ENCODE assay signal across 32 cellular contexts in genomic region chr2:241988146-241988545, GRCh38.
"Had no signal": no experiment of that assay in that cellular context is flagged by ENCODE, and none has a peak within 500 bp of the region (broad histone marks: within the 10 kb centered on the region; RNA-seq: fewer than 3 reads in every experiment).

No MANE protein-coding gene starts in this region.

- H3K4me1 Mint-ChIP-seq: brain had no signal

- H3K4me3 ChIP-seq: ascending aorta, breast epithelium, cardiac muscle cell, esophagus squamous epithelium, gastroesophageal sphincter had no signal

- H3K4me3 Mint-ChIP-seq: activated B cell treated with CpG ODN at 0.5 μM for 24 hours; activated CD8-positive, alpha-beta T cell treated with anti-CD3 and anti-CD28 coated beads for 36 hours; activated naive CD4-positive, alpha-beta T cell treated with anti-CD3 and anti-CD28 coated beads, Interleukin-2, amount 50 U/mL, for 24 hours; activated naive CD8-positive, alpha-beta T cell treated with anti-CD3 and anti-CD28 coated beads, Interleukin-2, amount 10 ng/mL, durations not matched to agents 7 days and 5 days; activated T-cell treated with anti-CD3 and anti-CD28 coated beads, Interleukin-2, amount 50 U/mL, for 4 hours; activated T-helper 17 cell treated with anti-CD3 and anti-CD28 coated beads, Interleukin-2, amount 50 U/mL, for 72 hours; brain; central memory CD8-positive, alpha-beta T cell; effector memory CD8-positive, alpha-beta T cell; T-helper 17 cell; T-helper 2 cell treated with Interferon-gamma antibody and Interleukin-4, amounts not matched to agents 5 μg/mL and 100 μg/mL, for 36 hours had no signal

- DNase-seq: activated B cell treated with CpG ODN at 0.5 μM for 24 hours; activated CD4-positive, alpha-beta T cell treated with anti-CD3 and anti-CD28 coated beads for 48 hours; activated CD4-positive, alpha-beta T cell treated with anti-CD3 and anti-CD28 coated beads, Interleukin-2, amount 50 U/mL, for 1 hour; activated CD4-positive, alpha-beta T cell treated with anti-CD3 and anti-CD28 coated beads, Interleukin-2, amount 50 U/mL, for 48 hours; activated CD8-positive, alpha-beta memory T cell treated with anti-CD3 and anti-CD28 coated beads for 24 hours; activated CD8-positive, alpha-beta T cell treated with anti-CD3 and anti-CD28 coated beads for 36 hours; activated effector memory CD4-positive, alpha-beta T cell treated with Interleukin-2 at 50 U/mL for 16 hours; activated gamma-delta T cell treated with Interleukin-2 at 50 U/mL for 16 hours; activated naive CD4-positive, alpha-beta T cell treated with Interleukin-2 at 50 U/mL for 16 hours; activated naive CD8-positive, alpha-beta T cell treated with anti-CD3 and anti-CD28 coated beads, Interleukin-2, amount 10 ng/mL, durations not matched to agents 7 days and 5 days; activated T-cell treated with anti-CD3 and anti-CD28 coated beads, Interleukin-2, amount 50 U/mL, for 4 hours; cortex of kidney; dermis blood vessel endothelial cell; effector CD4-positive, alpha-beta T cell; effector memory CD8-positive, alpha-beta T cell; esophagus squamous epithelium; foreskin melanocyte; T-helper 1 cell; T-helper 17 cell; T1000; WERI-Rb-1 had no signal

- H3K36me3 ChIP-seq: ascending aorta, breast epithelium, cardiac muscle cell, esophagus squamous epithelium, gastroesophageal sphincter, WERI-Rb-1 had no signal

- H3K9me3 ChIP-seq: ascending aorta, breast epithelium, esophagus squamous epithelium, gastroesophageal sphincter had no signal

- H3K27ac ChIP-seq: ascending aorta, breast epithelium, cardiac muscle cell, epithelial cell of prostate, esophagus squamous epithelium, gastroesophageal sphincter, WERI-Rb-1 had no signal

- H3K27me3 Mint-ChIP-seq: activated B cell treated with CpG ODN at 0.5 μM for 24 hours; activated CD8-positive, alpha-beta T cell treated with anti-CD3 and anti-CD28 coated beads for 36 hours; activated naive CD4-positive, alpha-beta T cell treated with anti-CD3 and anti-CD28 coated beads, Interleukin-2, amount 50 U/mL, for 24 hours; activated naive CD8-positive, alpha-beta T cell treated with anti-CD3 and anti-CD28 coated beads, Interleukin-2, amount 10 ng/mL, durations not matched to agents 7 days and 5 days; activated T-helper 17 cell treated with anti-CD3 and anti-CD28 coated beads, Interleukin-2, amount 50 U/mL, for 72 hours; central memory CD8-positive, alpha-beta T cell; effector memory CD8-positive, alpha-beta T cell; T-helper 17 cell had no signal

- H3K36me3 Mint-ChIP-seq: activated naive CD4-positive, alpha-beta T cell treated with anti-CD3 and anti-CD28 coated beads, Interleukin-2, amount 50 U/mL, for 24 hours; brain had no signal

- H3K9me3 Mint-ChIP-seq: activated B cell treated with CpG ODN at 0.5 μM for 24 hours; activated CD8-positive, alpha-beta T cell treated with anti-CD3 and anti-CD28 coated beads for 36 hours; activated naive CD4-positive, alpha-beta T cell treated with anti-CD3 and anti-CD28 coated beads, Interleukin-2, amount 50 U/mL, for 24 hours; activated T-cell treated with anti-CD3 and anti-CD28 coated beads, Interleukin-2, amount 50 U/mL, for 4 hours; activated T-helper 17 cell treated with anti-CD3 and anti-CD28 coated beads, Interleukin-2, amount 50 U/mL, for 72 hours; central memory CD8-positive, alpha-beta T cell had no signal

- H3K27me3 ChIP-seq: ascending aorta, breast epithelium, cardiac muscle cell, esophagus squamous epithelium had no signal

- ATAC-seq: activated CD4-positive, CD25-positive, alpha-beta regulatory T cell treated with anti-CD3 and anti-CD28 coated beads, Interleukin-2, amount 50 U/mL, for 24 hours; activated CD8-positive, alpha-beta T cell treated with anti-CD3 and anti-CD28 coated beads for 36 hours; activated T-cell treated with anti-CD3 and anti-CD28 coated beads, Interleukin-2, amount 50 U/mL, for 4 hours; activated T-helper 17 cell treated with anti-CD3 and anti-CD28 coated beads, Interleukin-2, amount 50 U/mL, for 72 hours; effector memory CD8-positive, alpha-beta T cell; gastroesophageal sphincter; T-helper 17 cell had no signal

- H3K27ac Mint-ChIP-seq: activated B cell treated with CpG ODN at 0.5 μM for 24 hours; activated CD8-positive, alpha-beta T cell treated with anti-CD3 and anti-CD28 coated beads for 36 hours; activated naive CD4-positive, alpha-beta T cell treated with anti-CD3 and anti-CD28 coated beads, Interleukin-2, amount 50 U/mL, for 24 hours; activated naive CD8-positive, alpha-beta T cell treated with anti-CD3 and anti-CD28 coated beads, Interleukin-2, amount 10 ng/mL, durations not matched to agents 7 days and 5 days; activated T-helper 17 cell treated with anti-CD3 and anti-CD28 coated beads, Interleukin-2, amount 50 U/mL, for 72 hours; brain; effector memory CD8-positive, alpha-beta T cell; T-helper 17 cell; T-helper 2 cell treated with Interferon-gamma antibody and Interleukin-4, amounts not matched to agents 5 μg/mL and 100 μg/mL, for 36 hours had no signal

- H3K4me1 ChIP-seq: ascending aorta, breast epithelium, esophagus squamous epithelium, gastroesophageal sphincter had no signal
